21 cellular contexts compared by ENCODE assay signal in the genomic region with DNA sequence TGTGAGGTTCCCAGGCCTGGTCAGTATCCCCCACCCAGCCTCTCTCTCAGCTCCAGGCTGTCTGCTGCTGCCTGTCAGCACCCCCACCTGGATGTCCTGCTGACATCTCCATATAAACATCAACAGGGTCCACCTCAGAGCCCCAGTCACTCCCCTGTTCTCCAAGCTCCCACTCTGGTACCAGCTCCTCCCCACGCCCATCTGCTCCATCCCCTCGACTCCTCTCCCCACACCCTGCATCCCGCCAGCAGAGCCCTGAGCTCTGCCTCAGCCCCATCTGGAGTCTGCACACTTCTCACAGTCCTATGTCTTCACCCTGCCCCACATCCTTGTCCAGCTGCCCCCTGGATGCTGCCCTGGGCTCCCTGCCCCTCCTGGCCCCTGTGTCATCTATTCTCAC.
"Had no signal": no experiment of that assay in that cellular context is flagged by ENCODE, and none has a peak within 500 bp of the region (broad histone marks: within the 10 kb centered on the region; RNA-seq: fewer than 3 reads in every experiment).

No MANE protein-coding gene starts in this region.

- H3K9me3 ChIP-seq: adrenal gland, body of pancreas, lower lobe of right lung, prostate gland, spleen, suprapubic skin, upper lobe of left lung had no signal

- ATAC-seq: body of pancreas, left cardiac atrium, lower lobe of right lung, sciatic nerve, WTC11 had no signal

- DNase-seq: activated CD4-positive, alpha-beta T cell treated with anti-CD3 and anti-CD28 coated beads for 48 hours; activated naive CD4-positive, alpha-beta T cell treated with anti-CD3 and anti-CD28 coated beads, Interleukin-2, amount 50 U/mL, for 16 hours; activated T-cell treated with anti-CD3 and anti-CD28 coated beads for 4 hours; cortex of kidney; effector CD8-positive, alpha-beta T cell; erythroblast; left cardiac atrium; lower lobe of right lung; midbrain; occipital lobe; spleen; stimulated activated CD4-positive, alpha-beta T cell treated with anti-CD3 and anti-CD28 coated beads, Interleukin-1b, Interleukin-23, amount 100 ng/mL, for 48 hours; stimulated activated naive CD4-positive, alpha-beta T cell had no signal

- H3K27ac Mint-ChIP-seq: WTC11 had no signal

- H3K4me1 Mint-ChIP-seq: central memory CD8-positive, alpha-beta T cell had no signal

- H3K4me3 ChIP-seq: adrenal gland, body of pancreas, lower lobe of right lung, prostate gland, spleen, suprapubic skin, upper lobe of left lung had no signal

- H3K4me1 ChIP-seq: lower lobe of right lung, prostate gland, suprapubic skin had no signal

- H3K36me3 ChIP-seq: prostate gland had no signal

- H3K27ac ChIP-seq: adrenal gland, body of pancreas, lower lobe of right lung, prostate gland, spleen, suprapubic skin, upper lobe of left lung had no signal

- H3K4me3 Mint-ChIP-seq: central memory CD8-positive, alpha-beta T cell; WTC11 had no signal

- H3K9me3 Mint-ChIP-seq: central memory CD8-positive, alpha-beta T cell; WTC11 had no signal

- H3K36me3 Mint-ChIP-seq: WTC11 had no signal

- H3K27me3 Mint-ChIP-seq: central memory CD8-positive, alpha-beta T cell had no signal
